Comparison of ENCODE assay signal across 8 cellular contexts in the genomic region with DNA sequence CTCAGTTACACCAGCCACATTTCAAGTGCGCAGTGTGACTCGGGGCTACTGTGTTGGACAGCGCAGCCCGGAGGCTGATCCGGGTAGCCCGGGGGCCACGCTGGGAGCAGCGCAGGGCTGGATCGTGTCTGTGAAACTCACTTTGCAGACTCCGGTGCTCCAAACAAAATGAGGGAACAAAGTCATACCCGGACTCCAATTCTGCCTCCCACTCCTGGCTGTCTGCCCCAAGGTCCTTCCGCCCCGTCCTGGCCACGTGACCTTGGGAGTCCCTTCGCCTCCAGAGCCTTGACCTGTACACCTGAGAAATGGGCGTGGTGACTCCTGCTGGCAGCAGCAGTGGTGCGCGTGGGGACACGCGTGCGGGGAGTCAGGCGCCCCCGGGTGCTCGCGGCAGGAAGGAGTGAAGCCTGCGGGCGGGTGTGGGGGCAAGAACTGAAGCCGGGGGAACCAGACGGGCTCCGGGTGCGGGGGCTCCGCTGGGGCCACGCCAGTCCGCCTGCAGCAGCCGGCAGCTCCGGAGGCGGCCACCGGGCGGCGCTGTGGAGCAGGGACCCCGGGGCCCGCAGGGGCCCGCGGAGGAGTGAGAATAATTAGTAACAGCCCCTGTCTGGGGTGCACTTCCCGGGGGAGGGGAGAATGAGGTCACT. TPM values are rescaled to one million over a fixed set of nuclear protein-coding genes. Genes with fewer than 3 reads are reported as not detected.
DNase-seq lines count a peak whose midpoint lies in the region; ATAC-seq and TF ChIP-seq lines count a peak whose summit lies in the region.

No MANE protein-coding gene starts in this region.

- H3K27me3 ChIP-seq in KMS-11 (ENCODE audit: insufficient read depth, low read depth) (no peaks in the 10 kb centered on the region), gastrocnemius medialis (no peaks in the 10 kb centered on the region)

- H3K4me1 ChIP-seq in KMS-11 (ENCODE audit: low read depth, poor library complexity, severe bottlenecking) (peaks cover 31% of the 10 kb centered on the region), gastrocnemius medialis (peaks cover 10 to 11% of the 10 kb centered on the region in 2 donors)

- peak overlapping the region; percentile 99 for H2AFZ ChIP-seq in KMS-11 (ENCODE audit: low read depth)

- peak overlapping the region; percentile 43; the same call in 1 of the 2 replicates for H3K27ac ChIP-seq in KMS-11
- no peak overlapping the region for H3K27ac ChIP-seq in gastrocnemius medialis

- ATAC-seq in Right ventricle myocardium inferior (peak; percentile 18), gastrocnemius medialis (peak in 1 of 2 donors; percentile 51), GM21381 (IDR thresholded peaks at IDR 0.05; ENCODE audit: unreplicated experiment) (no peak)

- H3K36me3 ChIP-seq in KMS-11 (ENCODE audit: insufficient read depth): no peaks in the 10 kb centered on the region
- H3K36me3 ChIP-seq in gastrocnemius medialis: no peaks in the 10 kb centered on the region

- no peaks in the 10 kb centered on the region for H3K79me2 ChIP-seq in KMS-11 (ENCODE audit: insufficient read depth, low read depth)

- in situ Hi-C loops in gastrocnemius medialis (cut with MboI; ENCODE audit: low sequenced_read_pairs in 4 of 4): no loop called here

- peak; percentile 91 for TF ChIP-seq CTCF in KMS-11 (conservative IDR thresholded peaks at IDR 0.05; ENCODE audit: low read depth, low read length)
- TF ChIP-seq CTCF in gastrocnemius medialis (IDR thresholded peaks at IDR 0.05 in 4 of 5, conservative IDR thresholded peaks at IDR 0.05 in 1 of 5): peak; percentile 59 to 83 (median 64)

- H3K9me3 ChIP-seq in gastrocnemius medialis: no peaks in the 10 kb centered on the region

- DNase-seq in AG20443 (ENCODE audit: low spot score) (peak; percentile 76), activated T-helper 1 cell treated with Interleukin-2 at 50 U/mL for 16 hours (ENCODE audit: low read depth) (peak; percentile 23), Right ventricle myocardium inferior (ENCODE audit: missing footprints) (no peak), gastrocnemius medialis (no peak), HuH-7.5 (ENCODE audit: low spot score) (no peak), NCI-H1930 (lab: John Stamatoyannopoulos, UW) (no peak)

- intact Hi-C loops in Right ventricle myocardium inferior (cut with DNase I): no loop called here
- intact Hi-C loops in gastrocnemius medialis (cut with DNase I; ENCODE audit: low total_unique reads): loop anchor here (1.0 kb wide), 1 partner anchor 160 kb away; no protein-coding TSS in a partner anchor

- peak overlapping the region; percentile 51; the same call in 1 of the 2 replicates for H3K9ac ChIP-seq in KMS-11

- no peaks in the 10 kb centered on the region for H4K20me1 ChIP-seq in KMS-11 (ENCODE audit: insufficient read depth)

- H3K4me2 ChIP-seq in KMS-11: peak overlapping the region; percentile 96

- TF ChIP-seq POLR2A in gastrocnemius medialis (IDR thresholded peaks at IDR 0.05): no peak

- H3K4me3 ChIP-seq in KMS-11 (IDR thresholded peaks at IDR 0.05; ENCODE audit: insufficient read depth, low read depth, low read length) (no peak overlapping the region), gastrocnemius medialis (peak overlapping the region; percentile 11 to 42 (median 32))

RNA-seq across cellular contexts. Expression of a gene that starts 42.4 kb away (rescaled TPM):
- 16.0 TPM for total RNA-seq in Right ventricle myocardium inferior
- not detected for total RNA-seq in gastrocnemius medialis

RNA-seq across cellular contexts. Expression of a gene that starts 55.3 kb away (rescaled TPM):
- 4.4 TPM for total RNA-seq in Right ventricle myocardium inferior
- total RNA-seq in gastrocnemius medialis: 1 to 10 TPM in 2 of 4 donors, under 1 TPM in 1, not detected in 1; 0.34 to 2.0 (median 1.3) TPM

Comparison
In these comparisons a context has a peak if more than half of its experiments do, and no peak if none do; other contexts are left out.
1. DNase-seq: peak in AG20443 (single experiment) and activated T-helper 1 cell treated with Interleukin-2 at 50 U/mL for 16 hours (single experiment); none in Right ventricle myocardium inferior (single experiment), gastrocnemius medialis (0 of 2), HuH-7.5 (single experiment) and NCI-H1930 (0 of 2).
2. RNA of a gene that starts 42.4 kb away (total RNA-seq): 16.0 TPM in Right ventricle myocardium inferior (single experiment); not detected in gastrocnemius medialis; every median in the first group is over 10 times any median in the second.